ENCODE assay signal across 13 cellular contexts in the genomic region with DNA sequence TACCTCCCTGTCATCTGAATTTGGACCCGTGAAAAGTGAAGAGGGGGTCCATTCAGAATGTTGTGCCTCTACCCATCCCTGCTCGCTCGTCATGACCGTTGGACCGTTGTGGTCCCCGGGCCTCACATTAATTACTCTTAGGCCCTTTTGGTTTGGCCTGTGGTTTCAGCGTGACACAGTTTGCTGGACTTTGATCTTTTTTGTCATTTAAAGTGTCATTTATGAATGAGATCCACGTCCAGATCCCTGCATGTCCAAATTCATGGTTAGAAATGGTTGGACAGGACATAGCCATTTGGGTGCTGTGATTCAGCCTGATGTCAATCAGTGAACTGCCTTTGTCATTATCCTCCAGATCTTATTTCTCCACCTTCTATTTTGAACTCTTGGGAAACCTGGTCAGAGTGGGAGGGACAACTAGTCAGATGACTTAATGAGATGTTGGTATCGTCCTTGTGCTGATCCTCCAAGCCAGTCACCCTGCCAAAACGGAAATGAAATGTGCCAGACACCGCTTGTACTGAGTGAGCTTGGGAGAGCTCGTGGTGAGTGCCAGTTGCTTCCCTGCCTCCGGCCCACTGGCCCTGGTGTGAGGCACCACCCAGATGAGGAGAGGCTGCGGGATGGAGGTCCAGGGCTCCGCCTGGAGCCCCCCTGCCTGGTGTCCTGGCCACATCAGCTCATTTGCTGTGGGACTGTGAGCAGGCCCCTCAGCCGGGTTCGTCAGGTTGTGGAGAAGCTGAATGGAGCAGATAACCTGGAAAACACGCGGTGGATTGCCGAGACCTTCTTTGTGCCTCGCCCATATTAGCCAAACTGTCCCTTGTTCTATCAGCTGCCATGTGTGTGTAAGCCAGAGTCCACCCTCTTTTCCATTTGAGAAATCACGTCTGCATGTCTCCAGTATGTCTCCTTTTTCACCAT.
DNase-seq lines count a peak whose midpoint lies in the region; ATAC-seq and TF ChIP-seq lines count a peak whose summit lies in the region.
"Had no signal": no experiment of that assay in that cellular context is flagged by ENCODE, and none has a peak within 500 bp of the region (broad histone marks: within the 10 kb centered on the region; RNA-seq: fewer than 3 reads in every experiment).

No MANE protein-coding gene starts in this region.

- H3K4me1 ChIP-seq in BLaER1 (peaks cover 69% of the 10 kb centered on the region), colonic mucosa (peaks cover 24% of the 10 kb centered on the region), esophagus squamous epithelium (peaks cover 0 to 33% (median 11%) of the 10 kb centered on the region in 3 donors)

- H3K27me3 ChIP-seq in BLaER1 (no peaks in the 10 kb centered on the region), colonic mucosa (no peaks in the 10 kb centered on the region), esophagus squamous epithelium (no peaks in the 10 kb centered on the region)
- H3K27me3 ChIP-seq: tibial nerve had no signal

- peaks cover 100% of the 10 kb centered on the region for H4K20me1 ChIP-seq in BLaER1

- ATAC-seq in GM18858 (IDR thresholded peaks at IDR 0.05; ENCODE audit: unreplicated experiment) (no peak), HG03135 (IDR thresholded peaks at IDR 0.05; ENCODE audit: unreplicated experiment) (no peak)

- no peak for TF ChIP-seq POLR2A in esophagus squamous epithelium (IDR thresholded peaks at IDR 0.05)

- H3K9ac ChIP-seq in BLaER1 (no peak overlapping the region), colonic mucosa (ENCODE audit: low read depth in 2 of 2, low read length in 2 of 2) (peak overlapping the region; percentile 47 to 80)

- intact Hi-C loops in colonic mucosa (cut with DNase I) = no loop called here
- intact Hi-C loops in esophagus squamous epithelium (cut with DNase I) = no loop called here

- H3K4me3 ChIP-seq in BLaER1 (no peak overlapping the region), colonic mucosa (no peak overlapping the region), esophagus squamous epithelium (no peak overlapping the region)
- H3K4me3 ChIP-seq: tibial nerve had no signal

- H3K4me2 ChIP-seq in BLaER1 = peak overlapping the region; percentile 83

- 87 to 88% methylated on average over 16 to 17 of the region's 22 CpGs for WGBS in esophagus squamous epithelium, 2 donors

- H3K27ac ChIP-seq in BLaER1 (peak overlapping the region; percentile 51; the same call in 1 of the 2 replicates), colonic mucosa (peak overlapping the region; percentile 84), esophagus squamous epithelium (no peak overlapping the region)
- H3K27ac ChIP-seq: HL-60 had no signal

- H3K9me3 ChIP-seq in BLaER1 (no peaks in the 10 kb centered on the region; the same call in 1 of the 2 replicates), colonic mucosa (no peaks in the 10 kb centered on the region), esophagus squamous epithelium (peaks cover 0 to 5% (median 0%) of the 10 kb centered on the region in 3 donors)

- TF ChIP-seq CTCF in colonic mucosa (IDR thresholded peaks at IDR 0.05) = no peak
- TF ChIP-seq CTCF in esophagus squamous epithelium (IDR thresholded peaks at IDR 0.05) = no peak
- no peak for TF ChIP-seq CTCF in GM20000 (IDR thresholded peaks at IDR 0.05; ENCODE audit: extremely low read depth, missing control alignments)

- peak; percentile 60 for DNase-seq in NOMO-1 treated with dmso at 0.1 percent for 144 hours (lab: John Stamatoyannopoulos, UW; ENCODE audit: unreplicated experiment)
- peak; percentile 81 for DNase-seq in colonic mucosa
- peak; percentile 85 for DNase-seq in mesenteric fat pad (ENCODE audit: low spot score)
- no peak for DNase-seq in esophagus squamous epithelium (lab: John Stamatoyannopoulos, UW)
- DNase-seq in GM20000 (ENCODE audit: low spot score) = no peak
- DNase-seq: COR-L47, HCEC 1CT, NCI-H2107 had no signal

- H3K36me3 ChIP-seq in BLaER1 (peaks cover 81% of the 10 kb centered on the region), colonic mucosa (no peaks in the 10 kb centered on the region), esophagus squamous epithelium (no peaks in the 10 kb centered on the region)

Comparison
In these comparisons a context has a peak if more than half of its experiments do, and no peak if none do; other contexts are left out.
1. H3K27ac ChIP-seq: peak in BLaER1 (single experiment) and colonic mucosa (single experiment); none in esophagus squamous epithelium (0 of 4).
2. DNase-seq: peak in NOMO-1 treated with dmso at 0.1 percent for 144 hours (single experiment), colonic mucosa (single experiment) and mesenteric fat pad (single experiment); none in esophagus squamous epithelium (single experiment) and GM20000 (single experiment).